In the genomic region with DNA sequence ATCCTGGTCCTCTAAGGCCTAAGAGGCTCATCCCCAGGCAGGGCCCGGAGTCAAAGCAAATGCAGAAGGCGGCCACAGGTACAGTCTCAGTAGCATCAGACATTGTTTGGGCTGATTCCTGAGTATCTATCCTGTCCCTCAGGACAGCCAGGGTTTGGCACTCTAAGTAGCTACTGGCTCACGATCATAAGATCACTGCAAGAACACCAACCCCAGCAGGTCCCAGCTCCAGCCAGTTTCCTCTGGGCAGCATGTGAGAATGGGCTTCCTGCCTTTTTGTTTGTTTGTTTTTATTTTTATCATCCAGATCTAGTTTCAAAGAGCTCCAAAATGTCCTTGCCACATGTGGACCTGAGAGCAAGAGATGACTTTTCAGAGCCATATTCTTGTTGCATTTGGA, we compare ENCODE assay signal across 3 cellular contexts.
TF ChIP-seq lines count a peak whose summit lies in the region.

No MANE protein-coding gene starts in this region.

TF ChIP-seq in liver, 16 proteins besides CTCF, POLR2A, EP300 and RAD21 (continued from another document):
- TF ChIP-seq ZBTB33 (IDR thresholded peaks at IDR 0.05) (no peak), HNF4A (conservative IDR thresholded peaks at IDR 0.05) (peak; percentile 26 to 37)

TF ChIP-seq in HepG2, 621 proteins besides CTCF, POLR2A, EP300 and RAD21 (continued from another document):
- TF ChIP-seq, protein P1, sequence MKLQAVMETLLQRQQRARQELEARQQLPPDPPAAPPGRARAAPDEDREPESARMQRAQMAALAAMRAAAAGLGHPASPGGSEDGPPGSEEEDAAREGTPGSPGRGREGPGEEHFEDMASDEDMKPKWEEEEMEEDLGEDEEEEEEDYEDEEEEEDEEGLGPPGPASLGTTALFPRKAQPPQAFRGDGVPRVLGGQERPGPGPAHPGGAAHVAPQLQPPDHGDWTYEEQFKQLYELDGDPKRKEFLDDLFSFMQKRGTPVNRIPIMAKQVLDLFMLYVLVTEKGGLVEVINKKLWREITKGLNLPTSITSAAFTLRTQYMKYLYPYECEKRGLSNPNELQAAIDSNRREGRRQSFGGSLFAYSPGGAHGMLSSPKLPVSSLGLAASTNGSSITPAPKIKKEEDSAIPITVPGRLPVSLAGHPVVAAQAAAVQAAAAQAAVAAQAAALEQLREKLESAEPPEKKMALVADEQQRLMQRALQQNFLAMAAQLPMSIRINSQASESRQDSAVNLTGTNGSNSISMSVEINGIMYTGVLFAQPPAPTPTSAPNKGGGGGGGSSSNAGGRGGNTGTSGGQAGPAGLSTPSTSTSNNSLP (IDR thresholded peaks at IDR 0.05; ENCODE audit: low read depth, low read length) = no peak
- TF ChIP-seq ZNF652 (CRISPR knock-in tag; IDR thresholded peaks at IDR 0.05; ENCODE audit: borderline replicate concordance, low read depth) (no peak), FLYWCH1 (CRISPR knock-in tag; IDR thresholded peaks at IDR 0.05) (no peak), ZNF331 (CRISPR knock-in tag; IDR thresholded peaks at IDR 0.05) (no peak), NPAS2 (CRISPR knock-in tag; IDR thresholded peaks at IDR 0.05; ENCODE audit: borderline replicate concordance) (no peak), ZNF503 (CRISPR knock-in tag; IDR thresholded peaks at IDR 0.05) (no peak), FOXP4 (CRISPR knock-in tag; IDR thresholded peaks at IDR 0.05) (no peak), SIN3B (IDR thresholded peaks at IDR 0.05; ENCODE audit: low read length) (no peak), TIGD3 (CRISPR knock-in tag; IDR thresholded peaks at IDR 0.05; ENCODE audit: borderline replicate concordance) (no peak), HOXD1 (CRISPR knock-in tag; IDR thresholded peaks at IDR 0.05) (no peak)

TF ChIP-seq in WTC11, 78 proteins besides CTCF, POLR2A, EP300 and RAD21 (continued from another document):
- TF ChIP-seq ESRRA (CRISPR knock-in tag; IDR thresholded peaks at IDR 0.05; ENCODE audit: borderline replicate concordance) (no peak), SMAD4 (CRISPR knock-in tag; IDR thresholded peaks at IDR 0.05) (no peak), ZBTB43 (CRISPR knock-in tag; IDR thresholded peaks at IDR 0.05) (no peak), TEAD4 (CRISPR knock-in tag; IDR thresholded peaks at IDR 0.05) (no peak), ZNF281 (CRISPR knock-in tag; IDR thresholded peaks at IDR 0.05) (no peak), EMX1 (CRISPR knock-in tag; IDR thresholded peaks at IDR 0.05) (no peak), GABPB1 (CRISPR knock-in tag; IDR thresholded peaks at IDR 0.05) (no peak), NR2C2 (CRISPR knock-in tag; IDR thresholded peaks at IDR 0.05) (no peak), PRRX2 (CRISPR knock-in tag; IDR thresholded peaks at IDR 0.05) (no peak), MLX (CRISPR knock-in tag; IDR thresholded peaks at IDR 0.05) (no peak)
- TF ChIP-seq, protein P2, sequence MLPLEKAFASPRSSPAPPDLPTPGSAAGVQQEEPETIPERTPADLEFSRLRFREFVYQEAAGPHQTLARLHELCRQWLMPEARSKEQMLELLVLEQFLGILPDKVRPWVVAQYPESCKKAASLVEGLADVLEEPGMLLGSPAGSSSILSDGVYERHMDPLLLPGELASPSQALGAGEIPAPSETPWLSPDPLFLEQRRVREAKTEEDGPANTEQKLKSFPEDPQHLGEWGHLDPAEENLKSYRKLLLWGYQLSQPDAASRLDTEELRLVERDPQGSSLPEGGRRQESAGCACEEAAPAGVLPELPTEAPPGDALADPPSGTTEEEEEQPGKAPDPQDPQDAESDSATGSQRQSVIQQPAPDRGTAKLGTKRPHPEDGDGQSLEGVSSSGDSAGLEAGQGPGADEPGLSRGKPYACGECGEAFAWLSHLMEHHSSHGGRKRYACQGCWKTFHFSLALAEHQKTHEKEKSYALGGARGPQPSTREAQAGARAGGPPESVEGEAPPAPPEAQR (CRISPR knock-in tag; IDR thresholded peaks at IDR 0.05) = no peak
- TF ChIP-seq, protein P3, sequence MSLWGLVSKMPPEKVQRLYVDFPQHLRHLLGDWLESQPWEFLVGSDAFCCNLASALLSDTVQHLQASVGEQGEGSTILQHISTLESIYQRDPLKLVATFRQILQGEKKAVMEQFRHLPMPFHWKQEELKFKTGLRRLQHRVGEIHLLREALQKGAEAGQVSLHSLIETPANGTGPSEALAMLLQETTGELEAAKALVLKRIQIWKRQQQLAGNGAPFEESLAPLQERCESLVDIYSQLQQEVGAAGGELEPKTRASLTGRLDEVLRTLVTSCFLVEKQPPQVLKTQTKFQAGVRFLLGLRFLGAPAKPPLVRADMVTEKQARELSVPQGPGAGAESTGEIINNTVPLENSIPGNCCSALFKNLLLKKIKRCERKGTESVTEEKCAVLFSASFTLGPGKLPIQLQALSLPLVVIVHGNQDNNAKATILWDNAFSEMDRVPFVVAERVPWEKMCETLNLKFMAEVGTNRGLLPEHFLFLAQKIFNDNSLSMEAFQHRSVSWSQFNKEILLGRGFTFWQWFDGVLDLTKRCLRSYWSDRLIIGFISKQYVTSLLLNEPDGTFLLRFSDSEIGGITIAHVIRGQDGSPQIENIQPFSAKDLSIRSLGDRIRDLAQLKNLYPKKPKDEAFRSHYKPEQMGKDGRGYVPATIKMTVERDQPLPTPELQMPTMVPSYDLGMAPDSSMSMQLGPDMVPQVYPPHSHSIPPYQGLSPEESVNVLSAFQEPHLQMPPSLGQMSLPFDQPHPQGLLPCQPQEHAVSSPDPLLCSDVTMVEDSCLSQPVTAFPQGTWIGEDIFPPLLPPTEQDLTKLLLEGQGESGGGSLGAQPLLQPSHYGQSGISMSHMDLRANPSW (CRISPR knock-in tag; conservative IDR thresholded peaks at IDR 0.05; ENCODE audit: low read depth) = no peak
